Comparison of ENCODE assay signal across 1 cellular context in the genomic region with DNA sequence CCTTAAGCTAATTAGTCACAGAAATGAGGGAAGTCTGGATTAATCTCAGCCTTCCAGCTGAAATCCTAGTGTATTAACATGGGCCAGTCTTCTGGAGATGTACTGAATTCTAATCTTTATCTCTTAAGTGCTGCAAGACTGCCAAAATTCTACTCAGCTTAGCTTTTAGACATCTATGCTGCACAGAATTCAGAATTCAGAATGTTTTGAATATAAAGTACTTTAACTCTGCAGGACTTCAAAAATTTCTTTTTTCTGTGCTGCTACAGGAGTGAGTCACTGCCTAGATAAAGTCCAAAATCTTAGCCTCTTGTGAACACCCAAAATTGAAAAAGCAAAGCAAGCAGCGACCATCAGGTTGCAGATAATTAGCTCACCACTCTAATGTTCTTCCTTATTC.
TF ChIP-seq lines count a peak whose summit lies in the region.

No MANE protein-coding gene starts in this region.

TF ChIP-seq in SK-N-SH, 30 proteins besides CTCF, POLR2A, EP300 and RAD21 (continued from another document):
- TF ChIP-seq, protein P1, sequence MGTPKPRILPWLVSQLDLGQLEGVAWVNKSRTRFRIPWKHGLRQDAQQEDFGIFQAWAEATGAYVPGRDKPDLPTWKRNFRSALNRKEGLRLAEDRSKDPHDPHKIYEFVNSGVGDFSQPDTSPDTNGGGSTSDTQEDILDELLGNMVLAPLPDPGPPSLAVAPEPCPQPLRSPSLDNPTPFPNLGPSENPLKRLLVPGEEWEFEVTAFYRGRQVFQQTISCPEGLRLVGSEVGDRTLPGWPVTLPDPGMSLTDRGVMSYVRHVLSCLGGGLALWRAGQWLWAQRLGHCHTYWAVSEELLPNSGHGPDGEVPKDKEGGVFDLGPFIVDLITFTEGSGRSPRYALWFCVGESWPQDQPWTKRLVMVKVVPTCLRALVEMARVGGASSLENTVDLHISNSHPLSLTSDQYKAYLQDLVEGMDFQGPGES (IDR thresholded peaks at IDR 0.05; ENCODE audit: low read depth, low read length) = no peak
- TF ChIP-seq TCF12 (IDR thresholded peaks at IDR 0.05) = no peak
- no peak for TF ChIP-seq GATA2 (CRISPR knock-in tag; IDR thresholded peaks at IDR 0.05)
TF ChIP-seq in SK-N-SH: peak in this region for 0.
